Comparison of ENCODE assay signal across 22 cellular contexts in the genomic region with DNA sequence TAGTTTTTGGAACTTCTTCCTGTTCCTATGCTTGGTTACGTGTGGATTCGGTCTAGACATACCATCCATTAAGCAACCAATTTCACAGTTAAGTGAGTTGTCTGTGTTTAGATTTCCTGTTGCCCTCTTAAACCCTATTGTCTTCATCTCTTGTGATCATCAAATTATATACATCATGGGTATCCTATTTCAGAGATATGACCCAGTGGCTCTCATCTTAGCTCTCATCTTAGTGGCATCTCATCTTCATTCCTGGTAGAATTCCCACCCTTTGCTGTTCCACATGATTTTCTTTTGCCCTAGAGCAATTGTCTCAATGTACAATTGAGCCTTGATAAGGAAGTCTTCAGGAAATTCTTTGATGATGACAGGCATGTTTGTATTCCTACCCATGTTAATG. TPM values are rescaled to one million over a fixed set of nuclear protein-coding genes. Genes with fewer than 3 reads are reported as not detected.
DNase-seq lines count a peak whose midpoint lies in the region; ATAC-seq and TF ChIP-seq lines count a peak whose summit lies in the region.
"Had no signal": no experiment of that assay in that cellular context is flagged by ENCODE, and none has a peak within 500 bp of the region (broad histone marks: within the 10 kb centered on the region; RNA-seq: fewer than 3 reads in every experiment).

No MANE protein-coding gene starts in this region.

- no peaks in the 10 kb centered on the region for H3K9me3 Mint-ChIP-seq in WTC11
- H3K9me3 Mint-ChIP-seq: activated B cell treated with CpG ODN at 0.5 μM for 24 hours; activated naive CD4-positive, alpha-beta T cell treated with anti-CD3 and anti-CD28 coated beads, Interleukin-2, amount 50 U/mL, for 72 hours; T-helper 1 cell treated with Interleukin-12 subunit alpha and Interleukin-12 subunit beta and Interleukin-4 antibody, amounts not matched to agents 30 μg/mL and 1 μg/mL, for 36 hours had no signal

- TF ChIP-seq CTCF in WTC11 (IDR thresholded peaks at IDR 0.05) (no peak), foreskin fibroblast (IDR thresholded peaks at IDR 0.05; ENCODE audit: low read depth, low read length) (no peak)

- no peak overlapping the region for H3K4me3 Mint-ChIP-seq in WTC11
- H3K4me3 Mint-ChIP-seq: activated B cell treated with CpG ODN at 0.5 μM for 24 hours; nephron; T-helper 1 cell treated with Interleukin-12 subunit alpha and Interleukin-12 subunit beta and Interleukin-4 antibody, amounts not matched to agents 30 μg/mL and 1 μg/mL, for 36 hours had no signal

- no peaks in the 10 kb centered on the region for H3K27me3 Mint-ChIP-seq in WTC11 (ENCODE audit: low read depth)
- H3K27me3 Mint-ChIP-seq: activated B cell treated with CpG ODN at 0.5 μM for 24 hours had no signal

- H3K4me3 ChIP-seq in foreskin fibroblast (ENCODE audit: low read depth in 1 of 2, low read length in 2 of 2), result no peak overlapping the region
- H3K4me3 ChIP-seq: cardiac muscle cell, hepatocyte, skin epidermis, suprapubic skin had no signal

- CTCF ChIA-PET in WTC11 (lab: Charles Lee), result interaction anchor here (0.6 kb wide), 1 partner anchor 363 kb away, joined by 3 read pairs; no protein-coding TSS in a partner anchor

- DNase-seq in Caki2 (ENCODE audit: low read depth) (peak; percentile 94), M059J (ENCODE audit: low read depth) (peak; percentile 58), WTC11 (ENCODE audit: low spot score) (no peak), foreskin fibroblast (peak; percentile 50 to 71), HPDE6-E6E7 (ENCODE audit: extremely low spot score) (no peak)
- no peak for DNase-seq in stimulated activated CD4-positive, alpha-beta T cell treated with anti-CD3 and anti-CD28 coated beads, Interleukin-4, amount 100 ng/mL, for 24 hours
- DNase-seq: activated B cell treated with CpG ODN at 0.5 μM for 24 hours; activated T-cell treated with anti-CD3 and anti-CD28 coated beads, Interleukin-2, amount 50 U/mL, for 48 hours; Calu3; islet precursor cell; NCI-H1417 treated with DMSO at 0.1 percent for 48 hours; stimulated activated CD4-positive, alpha-beta T cell treated with anti-CD3 and anti-CD28 coated beads, Interleukin-4, amount 100 ng/mL, for 4 hours had no signal

- in situ Hi-C loops in Caki2 (cut with HindIII; ENCODE audit: low pct_unique_long_range_greater_than_20kb, low sequenced_read_pairs), result loop anchor here (25.0 kb wide), 1 partner anchor 447 kb away; no protein-coding TSS in a partner anchor

- no peaks in the 10 kb centered on the region for H3K36me3 Mint-ChIP-seq in WTC11
- H3K36me3 Mint-ChIP-seq: activated naive CD4-positive, alpha-beta T cell treated with anti-CD3 and anti-CD28 coated beads, Interleukin-2, amount 50 U/mL, for 72 hours had no signal

- 0 out of 2 replicates have a peak, but pooled peaks cover 4% of the 10 kb centered on the region for H3K4me1 Mint-ChIP-seq in WTC11
- H3K4me1 Mint-ChIP-seq: activated B cell treated with CpG ODN at 0.5 μM for 24 hours had no signal

- no peak overlapping the region for H3K27ac Mint-ChIP-seq in WTC11
- H3K27ac Mint-ChIP-seq: activated B cell treated with CpG ODN at 0.5 μM for 24 hours; activated naive CD4-positive, alpha-beta T cell treated with anti-CD3 and anti-CD28 coated beads, Interleukin-2, amount 50 U/mL, for 72 hours; T-helper 1 cell treated with Interleukin-12 subunit alpha and Interleukin-12 subunit beta and Interleukin-4 antibody, amounts not matched to agents 30 μg/mL and 1 μg/mL, for 36 hours had no signal

- POLR2A ChIA-PET in WTC11 (lab: Charles Lee), result no interaction called here

- ATAC-seq in WTC11 (0 out of 2 replicates have a peak, but pooled peaks have one; percentile 28), HG03469 (IDR thresholded peaks at IDR 0.05; ENCODE audit: unreplicated experiment) (no peak), GM19397 (IDR thresholded peaks at IDR 0.05; ENCODE audit: unreplicated experiment) (no peak)
- ATAC-seq: activated naive CD4-positive, alpha-beta T cell treated with anti-CD3 and anti-CD28 coated beads, Interleukin-2, amount 50 U/mL, for 72 hours; HCT116 had no signal

TF ChIP-seq in WTC11, 78 proteins besides CTCF, POLR2A, EP300 and RAD21 (continues in another document):
- TF ChIP-seq JAZF1 (CRISPR knock-in tag; IDR thresholded peaks at IDR 0.05) (no peak), FOXK1 (CRISPR knock-in tag; IDR thresholded peaks at IDR 0.05) (no peak), RELA (CRISPR knock-in tag; IDR thresholded peaks at IDR 0.05; ENCODE audit: borderline replicate concordance) (no peak), EMX1 (CRISPR knock-in tag; IDR thresholded peaks at IDR 0.05) (no peak), ZNF423 (CRISPR knock-in tag; IDR thresholded peaks at IDR 0.05) (no peak), OVOL2 (CRISPR knock-in tag; IDR thresholded peaks at IDR 0.05; ENCODE audit: borderline replicate concordance) (no peak), NFATC4 (CRISPR knock-in tag; IDR thresholded peaks at IDR 0.05) (no peak), KAT7 (CRISPR knock-in tag; IDR thresholded peaks at IDR 0.05; ENCODE audit: borderline replicate concordance) (no peak), SMAD3 (CRISPR knock-in tag; IDR thresholded peaks at IDR 0.05; ENCODE audit: borderline replicate concordance) (no peak)
- TF ChIP-seq, protein P1, sequence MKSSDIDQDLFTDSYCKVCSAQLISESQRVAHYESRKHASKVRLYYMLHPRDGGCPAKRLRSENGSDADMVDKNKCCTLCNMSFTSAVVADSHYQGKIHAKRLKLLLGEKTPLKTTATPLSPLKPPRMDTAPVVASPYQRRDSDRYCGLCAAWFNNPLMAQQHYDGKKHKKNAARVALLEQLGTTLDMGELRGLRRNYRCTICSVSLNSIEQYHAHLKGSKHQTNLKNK (CRISPR knock-in tag; IDR thresholded peaks at IDR 0.05), result no peak
- TF ChIP-seq, protein P2, sequence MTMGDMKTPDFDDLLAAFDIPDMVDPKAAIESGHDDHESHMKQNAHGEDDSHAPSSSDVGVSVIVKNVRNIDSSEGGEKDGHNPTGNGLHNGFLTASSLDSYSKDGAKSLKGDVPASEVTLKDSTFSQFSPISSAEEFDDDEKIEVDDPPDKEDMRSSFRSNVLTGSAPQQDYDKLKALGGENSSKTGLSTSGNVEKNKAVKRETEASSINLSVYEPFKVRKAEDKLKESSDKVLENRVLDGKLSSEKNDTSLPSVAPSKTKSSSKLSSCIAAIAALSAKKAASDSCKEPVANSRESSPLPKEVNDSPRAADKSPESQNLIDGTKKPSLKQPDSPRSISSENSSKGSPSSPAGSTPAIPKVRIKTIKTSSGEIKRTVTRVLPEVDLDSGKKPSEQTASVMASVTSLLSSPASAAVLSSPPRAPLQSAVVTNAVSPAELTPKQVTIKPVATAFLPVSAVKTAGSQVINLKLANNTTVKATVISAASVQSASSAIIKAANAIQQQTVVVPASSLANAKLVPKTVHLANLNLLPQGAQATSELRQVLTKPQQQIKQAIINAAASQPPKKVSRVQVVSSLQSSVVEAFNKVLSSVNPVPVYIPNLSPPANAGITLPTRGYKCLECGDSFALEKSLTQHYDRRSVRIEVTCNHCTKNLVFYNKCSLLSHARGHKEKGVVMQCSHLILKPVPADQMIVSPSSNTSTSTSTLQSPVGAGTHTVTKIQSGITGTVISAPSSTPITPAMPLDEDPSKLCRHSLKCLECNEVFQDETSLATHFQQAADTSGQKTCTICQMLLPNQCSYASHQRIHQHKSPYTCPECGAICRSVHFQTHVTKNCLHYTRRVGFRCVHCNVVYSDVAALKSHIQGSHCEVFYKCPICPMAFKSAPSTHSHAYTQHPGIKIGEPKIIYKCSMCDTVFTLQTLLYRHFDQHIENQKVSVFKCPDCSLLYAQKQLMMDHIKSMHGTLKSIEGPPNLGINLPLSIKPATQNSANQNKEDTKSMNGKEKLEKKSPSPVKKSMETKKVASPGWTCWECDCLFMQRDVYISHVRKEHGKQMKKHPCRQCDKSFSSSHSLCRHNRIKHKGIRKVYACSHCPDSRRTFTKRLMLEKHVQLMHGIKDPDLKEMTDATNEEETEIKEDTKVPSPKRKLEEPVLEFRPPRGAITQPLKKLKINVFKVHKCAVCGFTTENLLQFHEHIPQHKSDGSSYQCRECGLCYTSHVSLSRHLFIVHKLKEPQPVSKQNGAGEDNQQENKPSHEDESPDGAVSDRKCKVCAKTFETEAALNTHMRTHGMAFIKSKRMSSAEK (CRISPR knock-in tag; IDR thresholded peaks at IDR 0.05; ENCODE audit: borderline replicate concordance), result no peak
- TF ChIP-seq, protein P3, sequence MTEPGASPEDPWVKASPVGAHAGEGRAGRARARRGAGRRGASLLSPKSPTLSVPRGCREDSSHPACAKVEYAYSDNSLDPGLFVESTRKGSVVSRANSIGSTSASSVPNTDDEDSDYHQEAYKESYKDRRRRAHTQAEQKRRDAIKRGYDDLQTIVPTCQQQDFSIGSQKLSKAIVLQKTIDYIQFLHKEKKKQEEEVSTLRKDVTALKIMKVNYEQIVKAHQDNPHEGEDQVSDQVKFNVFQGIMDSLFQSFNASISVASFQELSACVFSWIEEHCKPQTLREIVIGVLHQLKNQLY (CRISPR knock-in tag; IDR thresholded peaks at IDR 0.05), result no peak
- TF ChIP-seq, protein P4, sequence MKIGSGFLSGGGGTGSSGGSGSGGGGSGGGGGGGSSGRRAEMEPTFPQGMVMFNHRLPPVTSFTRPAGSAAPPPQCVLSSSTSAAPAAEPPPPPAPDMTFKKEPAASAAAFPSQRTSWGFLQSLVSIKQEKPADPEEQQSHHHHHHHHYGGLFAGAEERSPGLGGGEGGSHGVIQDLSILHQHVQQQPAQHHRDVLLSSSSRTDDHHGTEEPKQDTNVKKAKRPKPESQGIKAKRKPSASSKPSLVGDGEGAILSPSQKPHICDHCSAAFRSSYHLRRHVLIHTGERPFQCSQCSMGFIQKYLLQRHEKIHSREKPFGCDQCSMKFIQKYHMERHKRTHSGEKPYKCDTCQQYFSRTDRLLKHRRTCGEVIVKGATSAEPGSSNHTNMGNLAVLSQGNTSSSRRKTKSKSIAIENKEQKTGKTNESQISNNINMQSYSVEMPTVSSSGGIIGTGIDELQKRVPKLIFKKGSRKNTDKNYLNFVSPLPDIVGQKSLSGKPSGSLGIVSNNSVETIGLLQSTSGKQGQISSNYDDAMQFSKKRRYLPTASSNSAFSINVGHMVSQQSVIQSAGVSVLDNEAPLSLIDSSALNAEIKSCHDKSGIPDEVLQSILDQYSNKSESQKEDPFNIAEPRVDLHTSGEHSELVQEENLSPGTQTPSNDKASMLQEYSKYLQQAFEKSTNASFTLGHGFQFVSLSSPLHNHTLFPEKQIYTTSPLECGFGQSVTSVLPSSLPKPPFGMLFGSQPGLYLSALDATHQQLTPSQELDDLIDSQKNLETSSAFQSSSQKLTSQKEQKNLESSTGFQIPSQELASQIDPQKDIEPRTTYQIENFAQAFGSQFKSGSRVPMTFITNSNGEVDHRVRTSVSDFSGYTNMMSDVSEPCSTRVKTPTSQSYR (CRISPR knock-in tag; IDR thresholded peaks at IDR 0.05), result no peak

RNA-seq across cellular contexts. Expression of a gene that starts 29.4 kb away (rescaled TPM):
- total RNA-seq in Caki2 (2014; rRNA removed; shearing (Covaris generic); ENCODE audit: low replicate concordance), result 3,498 and 3,981 TPM in 2 replicates
- 610 and 990 TPM in 2 replicates for total RNA-seq in M059J (2014; rRNA removed; shearing (Covaris generic))
- total RNA-seq in WTC11 (2021), result 102 to 115 TPM (median 111 TPM) in 3 replicates
- total RNA-seq: activated B cell treated with CpG ODN at 0.5 μM for 24 hours had no signal

Comparison
In these comparisons a context has a peak if more than half of its experiments do, and no peak if none do; other contexts are left out.
1. DNase-seq: peak in Caki2 (single experiment), M059J (single experiment) and foreskin fibroblast (2 of 2); none in WTC11 (single experiment), HPDE6-E6E7 (single experiment) and stimulated activated CD4-positive, alpha-beta T cell treated with anti-CD3 and anti-CD28 coated beads, Interleukin-4, amount 100 ng/mL, for 24 hours (single experiment).